ENCODE assay signal across 1 cellular context in the genomic region with DNA sequence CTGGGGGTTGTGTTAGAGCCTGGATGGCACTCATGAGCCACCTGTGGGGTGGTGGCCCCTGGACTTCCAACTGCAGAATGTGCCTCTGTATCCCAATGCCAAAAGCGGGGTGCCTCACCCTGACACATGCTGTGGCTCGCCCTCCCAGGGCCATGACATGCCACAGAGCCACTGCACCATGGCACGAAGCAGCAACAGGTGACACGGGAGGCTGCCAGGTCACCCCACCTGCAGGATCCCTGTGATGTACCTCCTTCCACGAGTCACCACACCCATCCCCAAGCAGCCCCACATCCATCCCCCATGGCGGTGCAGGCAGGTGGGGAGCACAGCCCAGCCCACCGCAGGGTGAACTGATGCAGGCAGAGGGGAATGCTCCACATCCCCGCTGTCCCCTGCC.
TF ChIP-seq lines count a peak whose summit lies in the region.

No MANE protein-coding gene starts in this region.

TF ChIP-seq in IMR-90, 13 proteins besides CTCF, POLR2A, EP300 and RAD21 (continued from another document):
- TF ChIP-seq, protein P1, sequence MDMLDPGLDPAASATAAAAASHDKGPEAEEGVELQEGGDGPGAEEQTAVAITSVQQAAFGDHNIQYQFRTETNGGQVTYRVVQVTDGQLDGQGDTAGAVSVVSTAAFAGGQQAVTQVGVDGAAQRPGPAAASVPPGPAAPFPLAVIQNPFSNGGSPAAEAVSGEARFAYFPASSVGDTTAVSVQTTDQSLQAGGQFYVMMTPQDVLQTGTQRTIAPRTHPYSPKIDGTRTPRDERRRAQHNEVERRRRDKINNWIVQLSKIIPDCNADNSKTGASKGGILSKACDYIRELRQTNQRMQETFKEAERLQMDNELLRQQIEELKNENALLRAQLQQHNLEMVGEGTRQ (IDR thresholded peaks at IDR 0.05; ENCODE audit: low read depth, low read length): no peak
- TF ChIP-seq BHLHE40 (IDR thresholded peaks at IDR 0.05; ENCODE audit: low read depth, low read length): no peak
- TF ChIP-seq MXI1 (IDR thresholded peaks at IDR 0.05; ENCODE audit: borderline replicate concordance, low read depth, low read length): no peak
- TF ChIP-seq MAZ (IDR thresholded peaks at IDR 0.05; ENCODE audit: borderline replicate concordance, low read depth, low read length): no peak
- TF ChIP-seq CEBPB (IDR thresholded peaks at IDR 0.05; ENCODE audit: low read depth, low read length): no peak
- no peak for TF ChIP-seq CHD1 (IDR thresholded peaks at IDR 0.05; ENCODE audit: low read depth, low read length)
